Comparison of ENCODE assay signal across 8 cellular contexts in the genomic region with DNA sequence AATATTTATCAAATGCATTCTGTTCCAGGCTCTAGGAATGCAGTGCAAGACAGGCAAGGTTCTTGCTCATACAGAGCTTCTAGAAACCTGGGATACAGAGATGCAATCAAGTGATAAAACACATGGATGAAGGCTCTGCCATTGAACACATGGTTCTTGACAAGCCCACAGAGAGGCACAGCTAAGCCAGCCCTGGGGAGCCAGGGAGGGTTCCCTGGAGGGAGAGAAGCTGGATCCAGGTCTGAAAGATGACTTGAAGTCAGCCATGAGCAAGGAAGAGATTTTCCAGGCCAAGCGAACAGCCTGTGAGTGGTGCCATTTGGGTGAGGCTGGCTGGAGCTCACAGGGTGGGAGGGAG.
A peak's percentile ranks its signal among the peaks of the same experiment; 100 is the strongest.
DNase-seq lines count a peak whose midpoint lies in the region; ATAC-seq and TF ChIP-seq lines count a peak whose summit lies in the region.

No MANE protein-coding gene starts in this region.

- H3K4me1 Mint-ChIP-seq in activated CD4-positive, alpha-beta T cell treated with anti-CD3 and anti-CD28 coated beads for 36 hours, result peaks cover 86% of the 10 kb centered on the region

- CTCF ChIA-PET in activated CD4-positive, alpha-beta T cell treated with anti-CD3 and anti-CD28 coated beads for 36 hours (lab: Charles Lee), result interaction anchor here (0.5 to 2.1 kb wide), 27 partner anchors 9 to 138 kb away, joined by 3 to 13 read pairs (median 4); no protein-coding TSS in a partner anchor

- no peaks in the 10 kb centered on the region for H3K9me3 Mint-ChIP-seq in activated CD4-positive, alpha-beta T cell treated with anti-CD3 and anti-CD28 coated beads for 36 hours (ENCODE audit: low read depth)

- POLR2A ChIA-PET in activated CD4-positive, alpha-beta T cell treated with anti-CD3 and anti-CD28 coated beads for 36 hours (lab: Charles Lee), result interaction anchor here (0.6 to 2.3 kb wide), 17 partner anchors 9 to 415 kb away, joined by 3 to 15 read pairs (median 5); partner anchors contain the start of genes CIPC, SAMD15 and TMED8

- in situ Hi-C loops in astrocyte of the cerebellum (cut with HindIII; ENCODE audit: low sequenced_read_pairs), result no loop called here

- peak overlapping the region; percentile 99 for H3K27ac Mint-ChIP-seq in activated CD4-positive, alpha-beta T cell treated with anti-CD3 and anti-CD28 coated beads for 36 hours

- no peaks in the 10 kb centered on the region for H3K36me3 ChIP-seq in right lobe of liver
- H3K36me3 ChIP-seq in thoracic aorta, result no peaks in the 10 kb centered on the region

- H3K4me3 Mint-ChIP-seq in activated CD4-positive, alpha-beta T cell treated with anti-CD3 and anti-CD28 coated beads for 36 hours, result peak overlapping the region; percentile 62

- WGBS in right lobe of liver (ENCODE audit: insufficient coverage, low coverage, low lambda C conversion rate, missing lambda C conversion rate), result no CpG with 5 or more reads among the region's 1 CpG

- no peak for TF ChIP-seq POLR2A in right lobe of liver (IDR thresholded peaks at IDR 0.05)

- H3K27me3 Mint-ChIP-seq in activated CD4-positive, alpha-beta T cell treated with anti-CD3 and anti-CD28 coated beads for 36 hours, result no peaks in the 10 kb centered on the region

- intact Hi-C loops in activated CD4-positive, alpha-beta T cell treated with anti-CD3 and anti-CD28 coated beads for 36 hours (cut with DNase I, micrococcal nuclease), result loop anchor here (1.0 to 10.0 kb wide), 6 partner anchors 16 to 343 kb away; partner anchors contain the start of gene IRF2BPL (in 1 of the 2)
- intact Hi-C loops in right lobe of liver (cut with DNase I), result loop anchor here in 1 of 2 donors (10.0 kb wide), 1 partner anchor 53 kb away; no protein-coding TSS in a partner anchor

- H3K27me3 ChIP-seq in right lobe of liver (no peaks in the 10 kb centered on the region), thoracic aorta (replicated peaks; ENCODE audit: insufficient read depth) (no peaks in the 10 kb centered on the region)

- DNase-seq in activated CD4-positive, alpha-beta T cell treated with anti-CD3 and anti-CD28 coated beads for 36 hours, result no peak
- DNase-seq in activated CD4-positive, alpha-beta T cell treated with anti-CD3 and anti-CD28 coated beads, Interleukin-2, amount 50 U/mL, for 4 hours, result no peak
- no peak for DNase-seq in astrocyte of the cerebellum (ENCODE audit: low read depth)
- DNase-seq in right lobe of liver, result no peak
- no peak for DNase-seq in thoracic aorta (ENCODE audit: low spot score)
- no peak for DNase-seq in NAMALWA (ENCODE audit: low spot score)
- no peak for DNase-seq in SK-N-DZ (ENCODE audit: low spot score)

- peak overlapping the region; percentile 14 for H3K4me3 ChIP-seq in astrocyte of the cerebellum (ENCODE audit: low read depth, low read length)
- H3K4me3 ChIP-seq in right lobe of liver, result peak overlapping the region in 2 of 3 donors; percentile 47 to 54
- H3K4me3 ChIP-seq in thoracic aorta, result peak overlapping the region; percentile 70

- no peaks in the 10 kb centered on the region for H3K36me3 Mint-ChIP-seq in activated CD4-positive, alpha-beta T cell treated with anti-CD3 and anti-CD28 coated beads for 36 hours (ENCODE audit: low read depth)

- H3K9me3 ChIP-seq in right lobe of liver (no peaks in the 10 kb centered on the region), thoracic aorta (no peaks in the 10 kb centered on the region)

- H3K27ac ChIP-seq in right lobe of liver (peak overlapping the region; percentile 77 to 87 (median 84)), thoracic aorta (peak overlapping the region; percentile 93)

- H3K4me1 ChIP-seq in right lobe of liver, result peaks cover 0 to 15% (median 3%) of the 10 kb centered on the region in 4 donors
- peaks cover 13 to 40% of the 10 kb centered on the region in 2 donors for H3K4me1 ChIP-seq in thoracic aorta (ENCODE audit: control insufficient read depth in 1 of 2, low read depth in 2 of 2)

- peak; percentile 15 for ATAC-seq in activated CD4-positive, alpha-beta T cell treated with anti-CD3 and anti-CD28 coated beads for 36 hours
- ATAC-seq in right lobe of liver, result peak; percentile 2 to 13 (median 4)
- no peak for ATAC-seq in thoracic aorta (ENCODE audit: insufficient number of reproducible peaks, low FRiP score, low read depth)
- ATAC-seq in GM18861 (IDR thresholded peaks at IDR 0.05; ENCODE audit: unreplicated experiment), result no peak

- TF ChIP-seq CTCF in astrocyte of the cerebellum (IDR thresholded peaks at IDR 0.05; ENCODE audit: low read depth, low read length, missing control alignments), result no peak
- no peak for TF ChIP-seq CTCF in right lobe of liver (IDR thresholded peaks at IDR 0.05)
- no peak for TF ChIP-seq CTCF in thoracic aorta (IDR thresholded peaks at IDR 0.05)

Comparison
In these comparisons a context has a peak if more than half of its experiments do, and no peak if none do; other contexts are left out.
1. ATAC-seq: peak in activated CD4-positive, alpha-beta T cell treated with anti-CD3 and anti-CD28 coated beads for 36 hours (single experiment) and right lobe of liver (4 of 4); none in thoracic aorta (single experiment) and GM18861 (single experiment).
2. H3K4me3 ChIP-seq: peak in every context shown above with its lines; median percentile 70 in thoracic aorta; 50 in right lobe of liver; 14 in astrocyte of the cerebellum.